Comparison of ENCODE assay signal across 8 cellular contexts in the genomic region with DNA sequence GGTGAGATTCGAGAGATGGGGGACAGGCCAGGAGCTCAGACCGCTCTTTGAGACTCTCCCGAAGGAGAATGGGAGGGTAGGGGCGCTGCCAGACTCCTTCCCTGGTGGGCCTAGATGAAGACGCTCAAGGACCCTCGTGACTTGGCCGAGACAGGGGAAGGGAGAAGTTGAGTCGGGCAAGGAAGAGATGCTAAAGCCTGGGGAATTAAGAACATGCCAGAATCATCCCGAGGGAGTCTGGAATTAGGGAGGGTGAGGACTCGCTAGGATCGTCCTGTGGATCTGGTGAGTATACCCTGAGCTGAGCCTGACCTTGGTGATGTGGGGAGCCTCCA. TPM values are rescaled to one million over a fixed set of nuclear protein-coding genes. Genes with fewer than 3 reads are reported as not detected.
DNase-seq lines count a peak whose midpoint lies in the region; ATAC-seq and TF ChIP-seq lines count a peak whose summit lies in the region.

No MANE protein-coding gene starts in this region.

- no peaks in the 10 kb centered on the region for H3K27me3 Mint-ChIP-seq in activated CD4-positive, alpha-beta T cell treated with anti-CD3 and anti-CD28 coated beads, Interleukin-2, amount 10 ng/mL, durations not matched to agents 7 days and 5 days
- no peaks in the 10 kb centered on the region for H3K27me3 Mint-ChIP-seq in activated CD8-positive, alpha-beta T cell treated with anti-CD3 and anti-CD28 coated beads for 36 hours

- POLR2A ChIA-PET in activated CD4-positive, alpha-beta T cell treated with anti-CD3 and anti-CD28 coated beads, Interleukin-2, amount 10 ng/mL, durations not matched to agents 7 days and 5 days (lab: Charles Lee), result interaction anchor here (0.9 kb wide), 1 partner anchor 21 kb away, joined by 4 read pairs; the partner anchor contains the start of gene SNX21
- POLR2A ChIA-PET in activated CD8-positive, alpha-beta T cell treated with anti-CD3 and anti-CD28 coated beads for 36 hours (lab: Charles Lee), result interaction anchor here (0.6 to 3.3 kb wide), 23 partner anchors 8 to 159 kb away, joined by 3 to 17 read pairs (median 4); partner anchors contain the start of genes ACOT8, CTSA, DNTTIP1 and NEURL2

- CTCF ChIA-PET in activated CD4-positive, alpha-beta T cell treated with anti-CD3 and anti-CD28 coated beads, Interleukin-2, amount 10 ng/mL, durations not matched to agents 7 days and 5 days (lab: Charles Lee), result interaction anchor here (0.7 to 1.3 kb wide), 2 partner anchors 16 to 60 kb away, joined by 3 to 5 read pairs; no protein-coding TSS in a partner anchor
- CTCF ChIA-PET in activated CD8-positive, alpha-beta T cell treated with anti-CD3 and anti-CD28 coated beads for 36 hours (lab: Charles Lee), result interaction anchor here (1.0 to 2.8 kb wide), 6 partner anchors 9 to 174 kb away, joined by 3 to 10 read pairs (median 6); no protein-coding TSS in a partner anchor

- H3K4me1 ChIP-seq in iPS-20b (ENCODE audit: insufficient read depth, low read length) (no peaks in the 10 kb centered on the region), subcutaneous abdominal adipose tissue (ENCODE audit: control insufficient read depth in 5 of 5, insufficient read depth in 5 of 5, low read length in 5 of 5) (peaks cover 3 to 15% (median 13%) of the 10 kb centered on the region in 5 donors)

- no peak for TF ChIP-seq CTCF in activated CD8-positive, alpha-beta T cell treated with anti-CD3 and anti-CD28 coated beads for 36 hours (IDR thresholded peaks at IDR 0.05)

- no peak for DNase-seq in activated CD4-positive, alpha-beta T cell treated with anti-CD3 and anti-CD28 coated beads, Interleukin-2, amount 10 ng/mL, durations not matched to agents 7 days and 5 days
- no peak for DNase-seq in activated CD4-positive, alpha-beta T cell treated with anti-CD3 and anti-CD28 coated beads for 1 hour
- no peak for DNase-seq in activated CD8-positive, alpha-beta T cell treated with anti-CD3 and anti-CD28 coated beads for 36 hours
- no peak for DNase-seq in activated effector memory CD4-positive, alpha-beta T cell treated with Interleukin-2 at 50 U/mL for 16 hours
- DNase-seq in activated CD4-positive, alpha-beta T cell treated with anti-CD3 and anti-CD28 coated beads for 4 hours, result no peak

- H3K9ac ChIP-seq in iPS-20b (ENCODE audit: low read depth, low read length), result peak overlapping the region; percentile 97
- peak overlapping the region in 1 of 5 donors; percentile 62 for H3K9ac ChIP-seq in subcutaneous abdominal adipose tissue (ENCODE audit: low read length in 5 of 5)

- H3K4me3 ChIP-seq in iPS-20b (ENCODE audit: low read length), result peak overlapping the region; percentile 97
- H3K4me3 ChIP-seq in subcutaneous abdominal adipose tissue (ENCODE audit: low read depth in 1 of 5, low read length in 5 of 5), result peak overlapping the region in 4 of 5 donors; percentile 47 to 74 (median 64)

- peak overlapping the region; percentile 46 for H3K27ac ChIP-seq in iPS-20b (ENCODE audit: low read length)
- no peak overlapping the region for H3K27ac ChIP-seq in subcutaneous abdominal adipose tissue (ENCODE audit: low read depth, low read length)

- H3K36me3 Mint-ChIP-seq in activated CD4-positive, alpha-beta T cell treated with anti-CD3 and anti-CD28 coated beads, Interleukin-2, amount 10 ng/mL, durations not matched to agents 7 days and 5 days (ENCODE audit: low read depth), result peaks cover 64% of the 10 kb centered on the region
- peaks cover 53% of the 10 kb centered on the region for H3K36me3 Mint-ChIP-seq in activated CD8-positive, alpha-beta T cell treated with anti-CD3 and anti-CD28 coated beads for 36 hours (ENCODE audit: low read depth)

- H3K9me3 Mint-ChIP-seq in activated CD4-positive, alpha-beta T cell treated with anti-CD3 and anti-CD28 coated beads, Interleukin-2, amount 10 ng/mL, durations not matched to agents 7 days and 5 days, result no peaks in the 10 kb centered on the region
- H3K9me3 Mint-ChIP-seq in activated CD8-positive, alpha-beta T cell treated with anti-CD3 and anti-CD28 coated beads for 36 hours, result no peaks in the 10 kb centered on the region

- H3K36me3 ChIP-seq in iPS-20b (ENCODE audit: insufficient read depth, low read depth, low read length) (peaks cover 78% of the 10 kb centered on the region), subcutaneous abdominal adipose tissue (ENCODE audit: control insufficient read depth in 5 of 5, insufficient read depth in 5 of 5, low read length in 5 of 5) (peaks cover 12 to 36% (median 31%) of the 10 kb centered on the region in 5 donors)

- peak overlapping the region; percentile 93 for H3K27ac Mint-ChIP-seq in activated CD4-positive, alpha-beta T cell treated with anti-CD3 and anti-CD28 coated beads, Interleukin-2, amount 10 ng/mL, durations not matched to agents 7 days and 5 days
- peak overlapping the region; percentile 83 for H3K27ac Mint-ChIP-seq in activated CD8-positive, alpha-beta T cell treated with anti-CD3 and anti-CD28 coated beads for 36 hours

- peaks cover 39% of the 10 kb centered on the region for H3K4me1 Mint-ChIP-seq in activated CD4-positive, alpha-beta T cell treated with anti-CD3 and anti-CD28 coated beads, Interleukin-2, amount 10 ng/mL, durations not matched to agents 7 days and 5 days
- H3K4me1 Mint-ChIP-seq in activated CD8-positive, alpha-beta T cell treated with anti-CD3 and anti-CD28 coated beads for 36 hours (ENCODE audit: low read depth), result peaks cover 16% of the 10 kb centered on the region

- H3K27me3 ChIP-seq in iPS-20b (ENCODE audit: insufficient read depth, low read length), result no peaks in the 10 kb centered on the region
- H3K27me3 ChIP-seq in subcutaneous abdominal adipose tissue (ENCODE audit: control insufficient read depth in 5 of 5, insufficient read depth in 4 of 5, low read length in 5 of 5), result peaks cover 0 to 2% (median 0%) of the 10 kb centered on the region in 5 donors

- peak overlapping the region; percentile 96 for H3K4me3 Mint-ChIP-seq in activated CD4-positive, alpha-beta T cell treated with anti-CD3 and anti-CD28 coated beads, Interleukin-2, amount 10 ng/mL, durations not matched to agents 7 days and 5 days
- H3K4me3 Mint-ChIP-seq in activated CD8-positive, alpha-beta T cell treated with anti-CD3 and anti-CD28 coated beads for 36 hours, result peak overlapping the region; percentile 98

- intact Hi-C loops in activated CD8-positive, alpha-beta T cell treated with anti-CD3 and anti-CD28 coated beads for 36 hours (cut with micrococcal nuclease), result loop anchor here (5.0 kb wide), 1 partner anchor 44 kb away; the partner anchor contains the start of genes ACOT8 and ZSWIM3

- no peak for ATAC-seq in activated CD8-positive, alpha-beta T cell treated with anti-CD3 and anti-CD28 coated beads for 36 hours
- no peak for ATAC-seq in GM21723 (IDR thresholded peaks at IDR 0.05; ENCODE audit: unreplicated experiment)

- H3K9me3 ChIP-seq in iPS-20b (ENCODE audit: insufficient read depth, low read depth, low read length) (no peaks in the 10 kb centered on the region), subcutaneous abdominal adipose tissue (ENCODE audit: control insufficient read depth in 5 of 5, low read length in 5 of 5) (no peaks in the 10 kb centered on the region)

RNA-seq across cellular contexts. Expression of gene UBE2C, which starts 0.5 kb away (rescaled TPM):
- total RNA-seq in activated CD4-positive, alpha-beta T cell treated with anti-CD3 and anti-CD28 coated beads, Interleukin-2, amount 10 ng/mL, durations not matched to agents 7 days and 5 days, result 100 to 1,000 TPM; 232 to 244 TPM
- total RNA-seq in activated CD8-positive, alpha-beta T cell treated with anti-CD3 and anti-CD28 coated beads for 36 hours, result 100 to 1,000 TPM; 149 to 151 TPM

RNA-seq across cellular contexts. Expression of gene TNNC2, which starts 14.1 kb away (rescaled TPM):
- not detected for total RNA-seq in activated CD4-positive, alpha-beta T cell treated with anti-CD3 and anti-CD28 coated beads, Interleukin-2, amount 10 ng/mL, durations not matched to agents 7 days and 5 days
- total RNA-seq in activated CD8-positive, alpha-beta T cell treated with anti-CD3 and anti-CD28 coated beads for 36 hours, result not detected

RNA-seq across cellular contexts. Expression of gene SNX21, which starts 20.6 kb away (rescaled TPM):
- under 1 TPM; 0.72 to 0.87 TPM for total RNA-seq in activated CD4-positive, alpha-beta T cell treated with anti-CD3 and anti-CD28 coated beads, Interleukin-2, amount 10 ng/mL, durations not matched to agents 7 days and 5 days
- 1 to 10 TPM; 1.4 to 1.7 TPM for total RNA-seq in activated CD8-positive, alpha-beta T cell treated with anti-CD3 and anti-CD28 coated beads for 36 hours

RNA-seq across cellular contexts. Expression of gene DNTTIP1, which starts 21.2 kb away (rescaled TPM):
- total RNA-seq in activated CD4-positive, alpha-beta T cell treated with anti-CD3 and anti-CD28 coated beads, Interleukin-2, amount 10 ng/mL, durations not matched to agents 7 days and 5 days, result 10 to 100 TPM; 32.0 to 33.5 TPM
- 10 to 100 TPM; 25.3 to 27.1 TPM for total RNA-seq in activated CD8-positive, alpha-beta T cell treated with anti-CD3 and anti-CD28 coated beads for 36 hours

RNA-seq across cellular contexts. Expression of gene WFDC3, which starts 21.3 kb away (rescaled TPM):
- total RNA-seq in activated CD4-positive, alpha-beta T cell treated with anti-CD3 and anti-CD28 coated beads, Interleukin-2, amount 10 ng/mL, durations not matched to agents 7 days and 5 days, result not detected
- under 1 TPM in 1 of 2 experiments, not detected in 1; 0.54 TPM for total RNA-seq in activated CD8-positive, alpha-beta T cell treated with anti-CD3 and anti-CD28 coated beads for 36 hours
